1 cellular context compared by ENCODE assay signal in genomic region chr2:85579266-85579935, GRCh38.
A peak's percentile ranks its signal among the peaks of the same experiment; 100 is the strongest.
TF ChIP-seq lines count a peak whose summit lies in the region.

No MANE protein-coding gene starts in this region.

TF ChIP-seq in GM12878, 131 proteins besides CTCF, POLR2A, EP300 and RAD21:
- TF ChIP-seq SPI1 (IDR thresholded peaks at IDR 0.05; ENCODE audit: borderline replicate concordance, insufficient read depth, low read depth, low read length) (peak; percentile 61; the same call in 1 of the 2 replicates), SP1 (IDR thresholded peaks at IDR 0.05; ENCODE audit: low read depth, low read length) (no peak), MEF2B (IDR thresholded peaks at IDR 0.05; ENCODE audit: partially characterized antibody, poor library complexity, severe bottlenecking) (peak; percentile 56), EZH2 (IDR thresholded peaks at IDR 0.05; ENCODE audit: borderline replicate concordance, control insufficient read depth, low read depth, low read length) (no peak), ZBTB40 (IDR thresholded peaks at IDR 0.05; ENCODE audit: borderline replicate concordance) (no peak), ZZZ3 (IDR thresholded peaks at IDR 0.05; ENCODE audit: control insufficient read depth, insufficient read length, low read depth) (no peak), IKZF1 (conservative IDR thresholded peaks at IDR 0.05) (0 out of 2 replicates have a peak, but pooled peaks have one; percentile 37), MXI1 (IDR thresholded peaks at IDR 0.05; ENCODE audit: low read depth, low read length) (no peak), TARDBP (IDR thresholded peaks at IDR 0.05; ENCODE audit: borderline replicate concordance) (no peak), RB1 (IDR thresholded peaks at IDR 0.05; ENCODE audit: borderline replicate concordance) (no peak), IRF4 (IDR thresholded peaks at IDR 0.05; ENCODE audit: low read depth, low read length) (no peak), ZNF622 (IDR thresholded peaks at IDR 0.05) (no peak), JUNB (IDR thresholded peaks at IDR 0.05) (no peak), TCF12 (IDR thresholded peaks at IDR 0.05; ENCODE audit: low read depth, low read length) (0 out of 2 replicates have a peak, but pooled peaks have one; percentile 22), SMARCA5 (IDR thresholded peaks at IDR 0.05) (no peak)
- TF ChIP-seq, protein P1, sequence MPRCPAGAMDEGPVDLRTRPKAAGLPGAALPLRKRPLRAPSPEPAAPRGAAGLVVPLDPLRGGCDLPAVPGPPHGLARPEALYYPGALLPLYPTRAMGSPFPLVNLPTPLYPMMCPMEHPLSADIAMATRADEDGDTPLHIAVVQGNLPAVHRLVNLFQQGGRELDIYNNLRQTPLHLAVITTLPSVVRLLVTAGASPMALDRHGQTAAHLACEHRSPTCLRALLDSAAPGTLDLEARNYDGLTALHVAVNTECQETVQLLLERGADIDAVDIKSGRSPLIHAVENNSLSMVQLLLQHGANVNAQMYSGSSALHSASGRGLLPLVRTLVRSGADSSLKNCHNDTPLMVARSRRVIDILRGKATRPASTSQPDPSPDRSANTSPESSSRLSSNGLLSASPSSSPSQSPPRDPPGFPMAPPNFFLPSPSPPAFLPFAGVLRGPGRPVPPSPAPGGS (IDR thresholded peaks at IDR 0.05; ENCODE audit: borderline replicate concordance, insufficient read depth, low read depth, low read length, poor library complexity, severe bottlenecking) = no peak
